1 cellular context compared by ENCODE assay signal in genomic region chr2:2142350-2142749, GRCh38.
TF ChIP-seq lines count a peak whose summit lies in the region.

No MANE protein-coding gene starts in this region.

TF ChIP-seq in K562, 482 proteins besides CTCF, POLR2A, EP300 and RAD21 (continued from another document):
- TF ChIP-seq E2F5 (CRISPR knock-in tag; IDR thresholded peaks at IDR 0.05) (no peak), AFF4 (CRISPR knock-in tag; IDR thresholded peaks at IDR 0.05) (no peak), ZNF655 (CRISPR knock-in tag; IDR thresholded peaks at IDR 0.05) (no peak), THAP7 (CRISPR knock-in tag; IDR thresholded peaks at IDR 0.05) (no peak), ELF1 (tag; IDR thresholded peaks at IDR 0.05) (no peak), ZNF121 (CRISPR knock-in tag; conservative IDR thresholded peaks at IDR 0.05) (no peak), ZNF551 (CRISPR knock-in tag; IDR thresholded peaks at IDR 0.05) (no peak), SPI1 (IDR thresholded peaks at IDR 0.05; ENCODE audit: borderline replicate concordance, low read depth, low read length) (no peak)
